Comparison of ENCODE assay signal across 12 cellular contexts in genomic region chr12:111741235-111741812, GRCh38. TPM values are rescaled to one million over a fixed set of nuclear protein-coding genes. Genes with fewer than 3 reads are reported as not detected.
A peak's percentile ranks its signal among the peaks of the same experiment; 100 is the strongest.
DNase-seq lines count a peak whose midpoint lies in the region; ATAC-seq and TF ChIP-seq lines count a peak whose summit lies in the region.
"Had no signal": no experiment of that assay in that cellular context is flagged by ENCODE, and none has a peak within 500 bp of the region (broad histone marks: within the 10 kb centered on the region; RNA-seq: fewer than 3 reads in every experiment).

No MANE protein-coding gene starts in this region.

- H3K9me3 Mint-ChIP-seq in activated T-helper 17 cell treated with anti-CD3 and anti-CD28 coated beads, Interleukin-2, amount 50 U/mL, for 72 hours, result no peaks in the 10 kb centered on the region
- H3K9me3 Mint-ChIP-seq: activated CD4-positive, alpha-beta memory T cell treated with anti-CD3 and anti-CD28 coated beads for 36 hours had no signal

- H3K4me3 Mint-ChIP-seq in activated T-helper 17 cell treated with anti-CD3 and anti-CD28 coated beads, Interleukin-2, amount 50 U/mL, for 72 hours, result no peak overlapping the region
- H3K4me3 Mint-ChIP-seq: activated CD4-positive, alpha-beta memory T cell treated with anti-CD3 and anti-CD28 coated beads for 36 hours had no signal

- BruUV-seq in OCI-LY7 (replicated peaks; lab: Mats Ljungman, UMichigan), result no TSS peak

- CTCF ChIA-PET in OCI-LY7 (lab: Charles Lee; ENCODE audit: unreplicated experiment), result interaction anchor here (0.7 kb wide), 1 partner anchor 72 kb away, joined by 3 read pairs; no protein-coding TSS in a partner anchor

- H3K4me1 Mint-ChIP-seq in activated T-helper 17 cell treated with anti-CD3 and anti-CD28 coated beads, Interleukin-2, amount 50 U/mL, for 72 hours, result no peaks in the 10 kb centered on the region

- peaks cover 15% of the 10 kb centered on the region for H3K4me1 ChIP-seq in left ventricle myocardium inferior
- H3K4me1 ChIP-seq in skeletal muscle satellite cell (ENCODE audit: control insufficient read depth, insufficient read depth, low read length), result peaks cover 16% of the 10 kb centered on the region
- no peaks in the 10 kb centered on the region for H3K4me1 ChIP-seq in OCI-LY7 (ENCODE audit: insufficient read depth, low read length, poor library complexity, severe bottlenecking)
- H3K4me1 ChIP-seq: breast epithelium had no signal

- H3K27ac ChIP-seq in left ventricle myocardium inferior (replicated peaks), result peak overlapping the region; percentile 43
- no peak overlapping the region for H3K27ac ChIP-seq in OCI-LY7 (ENCODE audit: low read depth, low read length, poor library complexity, severe bottlenecking)
- H3K27ac ChIP-seq: breast epithelium, RWPE1 had no signal

- H3K27me3 ChIP-seq in left ventricle myocardium inferior (ENCODE audit: low read depth) (no peaks in the 10 kb centered on the region), skeletal muscle satellite cell (ENCODE audit: control insufficient read depth, insufficient read depth, low read length) (no peaks in the 10 kb centered on the region)
- H3K27me3 ChIP-seq: breast epithelium had no signal

- H2AFZ ChIP-seq in OCI-LY7 (ENCODE audit: low read length), result no peak overlapping the region

- peak overlapping the region; percentile 40 for H3K27ac Mint-ChIP-seq in activated T-helper 17 cell treated with anti-CD3 and anti-CD28 coated beads, Interleukin-2, amount 50 U/mL, for 72 hours
- H3K27ac Mint-ChIP-seq: activated CD4-positive, alpha-beta memory T cell treated with anti-CD3 and anti-CD28 coated beads for 36 hours had no signal

- intact Hi-C loops in left ventricle myocardium inferior (cut with micrococcal nuclease) (no loop called here), OCI-LY7 (cut with micrococcal nuclease; ENCODE audit: unreplicated experiment) (no loop called here)

- TF ChIP-seq CTCF in left ventricle myocardium inferior (IDR thresholded peaks at IDR 0.05; ENCODE audit: borderline replicate concordance) (no peak), OCI-LY7 (conservative IDR thresholded peaks at IDR 0.05; ENCODE audit: low read length) (no peak)

- POLR2A ChIA-PET in OCI-LY7 (lab: Charles Lee), result interaction anchor here (0.7 kb wide), 3 partner anchors 12 to 306 kb away, joined by 3 to 4 read pairs (median 3); no protein-coding TSS in a partner anchor

- DNase-seq in Jurkat, Clone E6-1 (ENCODE audit: low read depth, low spot score), result peak; percentile 62
- no peak for DNase-seq in left ventricle myocardium inferior
- no peak for DNase-seq in OCI-M2 (lab: John Stamatoyannopoulos, UW; ENCODE audit: unreplicated experiment)
- DNase-seq in cerebellum (ENCODE audit: low spot score), result no peak
- no peak for DNase-seq in OCI-LY7 (ENCODE audit: low spot score)
- DNase-seq: activated CD4-positive, alpha-beta memory T cell treated with anti-CD3 and anti-CD28 coated beads for 36 hours; MV-4-11 had no signal

- H3K4me2 ChIP-seq in skeletal muscle satellite cell (ENCODE audit: low read length) (peak overlapping the region; percentile 52), OCI-LY7 (ENCODE audit: low read length) (no peak overlapping the region)

- H3K79me2 ChIP-seq in OCI-LY7 (ENCODE audit: insufficient read depth, low read depth, low read length), result no peaks in the 10 kb centered on the region

- peaks cover 49% of the 10 kb centered on the region for H3K36me3 Mint-ChIP-seq in activated T-helper 17 cell treated with anti-CD3 and anti-CD28 coated beads, Interleukin-2, amount 50 U/mL, for 72 hours (ENCODE audit: low read depth)

- H3K27me3 Mint-ChIP-seq in activated T-helper 17 cell treated with anti-CD3 and anti-CD28 coated beads, Interleukin-2, amount 50 U/mL, for 72 hours, result no peaks in the 10 kb centered on the region
- H3K27me3 Mint-ChIP-seq: activated CD4-positive, alpha-beta memory T cell treated with anti-CD3 and anti-CD28 coated beads for 36 hours had no signal

- H3K9me2 ChIP-seq in OCI-LY7 (ENCODE audit: insufficient read depth, low read length), result no peaks in the 10 kb centered on the region

- peak overlapping the region; percentile 1 for H3K9ac ChIP-seq in skeletal muscle satellite cell (ENCODE audit: low read depth, low read length)

- H4K20me1 ChIP-seq in OCI-LY7 (ENCODE audit: insufficient read depth, low read length), result no peaks in the 10 kb centered on the region

- H3K9me3 ChIP-seq in left ventricle myocardium inferior (replicated peaks) (no peaks in the 10 kb centered on the region), skeletal muscle satellite cell (replicated peaks; ENCODE audit: low read length) (no peaks in the 10 kb centered on the region), OCI-LY7 (ENCODE audit: low read length) (no peaks in the 10 kb centered on the region)
- H3K9me3 ChIP-seq: breast epithelium had no signal

- H3K36me3 ChIP-seq in left ventricle myocardium inferior (peaks cover 54% of the 10 kb centered on the region), skeletal muscle satellite cell (ENCODE audit: insufficient read depth, low read length) (peaks cover 12% of the 10 kb centered on the region), OCI-LY7 (ENCODE audit: insufficient read depth, low read length) (0 out of 2 replicates have a peak, but pooled peaks cover 4% of the 10 kb centered on the region)
- H3K36me3 ChIP-seq: breast epithelium had no signal

- ATAC-seq in activated T-helper 17 cell treated with anti-CD3 and anti-CD28 coated beads, Interleukin-2, amount 50 U/mL, for 72 hours (replicated peaks), result no peak
- ATAC-seq in HG02571 (IDR thresholded peaks at IDR 0.05; ENCODE audit: unreplicated experiment), result no peak

- no peak overlapping the region for H3K4me3 ChIP-seq in Jurkat, Clone E6-1 (ENCODE audit: low read length)
- no peak overlapping the region for H3K4me3 ChIP-seq in left ventricle myocardium inferior
- no peak overlapping the region for H3K4me3 ChIP-seq in skeletal muscle satellite cell (ENCODE audit: low read length)
- no peak overlapping the region for H3K4me3 ChIP-seq in OCI-LY7 (ENCODE audit: low read depth, low read length, poor library complexity, severe bottlenecking)
- H3K4me3 ChIP-seq: breast epithelium had no signal

RNA-seq across cellular contexts. Expression of gene ALDH2, which starts 25.4 kb away (rescaled TPM):
- not detected for polyA plus RNA-seq in Jurkat, Clone E6-1 (2012; ENCODE audit: insufficient read depth, insufficient read length)
- 1 to 10 TPM in 1 of 2 donors, under 1 TPM in 1; 0.43 to 2.0 TPM for total RNA-seq in activated T-helper 17 cell treated with anti-CD3 and anti-CD28 coated beads, Interleukin-2, amount 50 U/mL, for 72 hours
- total RNA-seq in left ventricle myocardium inferior (381 TPM), cerebellum (22.0 TPM), OCI-LY7 (2022) (16.5 and 17.3 TPM in 2 replicates)
- 8.1 and 9.6 TPM in 2 replicates for total RNA-seq in skeletal muscle satellite cell (2012; rRNA removed)
- total RNA-seq in OCI-LY7 (2014; rRNA removed; shearing (Covaris generic)), result 16.8 and 19.9 TPM in 2 replicates

RNA-seq across cellular contexts. Expression of gene ACAD10, which starts 55.5 kb away (rescaled TPM):
- polyA plus RNA-seq in Jurkat, Clone E6-1 (2012; ENCODE audit: insufficient read depth, insufficient read length), result 29.1 TPM
- 10 to 100 TPM; 28.7 to 40.2 TPM for total RNA-seq in activated T-helper 17 cell treated with anti-CD3 and anti-CD28 coated beads, Interleukin-2, amount 50 U/mL, for 72 hours
- total RNA-seq in left ventricle myocardium inferior (36.6 TPM), cerebellum (35.7 TPM), OCI-LY7 (2022) (33.1 and 35.3 TPM in 2 replicates)
- 13.7 and 18.1 TPM in 2 replicates for total RNA-seq in skeletal muscle satellite cell (2012; rRNA removed)
- total RNA-seq in OCI-LY7 (2014; rRNA removed; shearing (Covaris generic)), result 13.1 and 15.0 TPM in 2 replicates

RNA-seq across cellular contexts. Expression of gene BRAP, which starts 55.6 kb away (rescaled TPM):
- polyA plus RNA-seq in Jurkat, Clone E6-1 (2012; ENCODE audit: insufficient read depth, insufficient read length), result 23.6 TPM
- 10 to 100 TPM; 15.8 to 16.4 TPM for total RNA-seq in activated T-helper 17 cell treated with anti-CD3 and anti-CD28 coated beads, Interleukin-2, amount 50 U/mL, for 72 hours
- total RNA-seq in left ventricle myocardium inferior (14.5 TPM), cerebellum (18.8 TPM), OCI-LY7 (2022) (19.7 and 22.7 TPM in 2 replicates)
- 14.4 and 15.7 TPM in 2 replicates for total RNA-seq in skeletal muscle satellite cell (2012; rRNA removed)
- 14.2 and 15.4 TPM in 2 replicates for total RNA-seq in OCI-LY7 (2014; rRNA removed; shearing (Covaris generic))

Comparison
In these comparisons a context has a peak if more than half of its experiments do, and no peak if none do; other contexts are left out.
1. RNA of gene ALDH2, which starts 25.4 kb away (total RNA-seq): 381 TPM in left ventricle myocardium inferior (single experiment); 22.0 TPM in cerebellum (single experiment), 16.5 to 19.9 TPM in OCI-LY7 and 0.43 to 2.0 TPM in activated T-helper 17 cell treated with anti-CD3 and anti-CD28 coated beads, Interleukin-2, amount 50 U/mL, for 72 hours; every median in the first group is over 10 times any median in the second.